17 cellular contexts compared by ENCODE assay signal in genomic region chr15:67190813-67191212, GRCh38.
DNase-seq lines count a peak whose midpoint lies in the region; TF ChIP-seq lines count a peak whose summit lies in the region.
"Had no signal": no experiment of that assay in that cellular context is flagged by ENCODE, and none has a peak within 500 bp of the region (broad histone marks: within the 10 kb centered on the region; RNA-seq: fewer than 3 reads in every experiment).

No MANE protein-coding gene starts in this region.

- H3K4me3 Mint-ChIP-seq in activated naive CD4-positive, alpha-beta T cell treated with anti-CD3 and anti-CD28 coated beads, Interleukin-2, amount 10 ng/mL, durations not matched to agents 7 days and 5 days: no peak overlapping the region
- no peak overlapping the region for H3K4me3 Mint-ChIP-seq in CD8-positive, alpha-beta memory T cell
- H3K4me3 Mint-ChIP-seq: central memory CD8-positive, alpha-beta T cell; T-helper 2 cell treated with Interferon-gamma antibody and Interleukin-4, amounts not matched to agents 5 μg/mL and 100 μg/mL, for 36 hours had no signal

- no peaks in the 10 kb centered on the region for H3K4me1 Mint-ChIP-seq in activated naive CD4-positive, alpha-beta T cell treated with anti-CD3 and anti-CD28 coated beads, Interleukin-2, amount 10 ng/mL, durations not matched to agents 7 days and 5 days
- peaks cover 3 to 8% (median 4%) of the 10 kb centered on the region in 3 donors for H3K4me1 Mint-ChIP-seq in CD8-positive, alpha-beta memory T cell

- H4K20me1 ChIP-seq in OCI-LY7 (ENCODE audit: insufficient read depth, low read length): no peaks in the 10 kb centered on the region

- H3K27ac ChIP-seq in OCI-LY7 (ENCODE audit: low read depth, low read length, poor library complexity, severe bottlenecking) (no peak overlapping the region), testis (peak overlapping the region; percentile 66 to 88)
- H3K27ac ChIP-seq in CD8-positive, alpha-beta memory T cell (ENCODE audit: low read depth, low read length): no peak overlapping the region
- H3K27ac ChIP-seq: neutrophil, SJSA1 had no signal

- no peaks in the 10 kb centered on the region for H3K79me2 ChIP-seq in OCI-LY7 (ENCODE audit: insufficient read depth, low read depth, low read length)

- H2AFZ ChIP-seq in OCI-LY7 (ENCODE audit: low read length): no peak overlapping the region

- POLR2A ChIA-PET in GM10248 (lab: Yijun Ruan, JAX): no interaction called here
- POLR2A ChIA-PET in OCI-LY7 (lab: Charles Lee): no interaction called here
- POLR2A ChIA-PET in CD8-positive, alpha-beta memory T cell (lab: Charles Lee): interaction anchor here (0.6 kb wide), 1 partner anchor 124 kb away, joined by 3 read pairs; no protein-coding TSS in a partner anchor

- H3K27me3 Mint-ChIP-seq in activated naive CD4-positive, alpha-beta T cell treated with anti-CD3 and anti-CD28 coated beads, Interleukin-2, amount 10 ng/mL, durations not matched to agents 7 days and 5 days: no peaks in the 10 kb centered on the region
- H3K27me3 Mint-ChIP-seq in CD8-positive, alpha-beta memory T cell: peaks cover 0 to 5% of the 10 kb centered on the region in 2 donors
- H3K27me3 Mint-ChIP-seq: central memory CD8-positive, alpha-beta T cell had no signal

- H3K27ac Mint-ChIP-seq in activated naive CD4-positive, alpha-beta T cell treated with anti-CD3 and anti-CD28 coated beads, Interleukin-2, amount 10 ng/mL, durations not matched to agents 7 days and 5 days: no peak overlapping the region
- peak overlapping the region in 1 of 8 donors; percentile 81 for H3K27ac Mint-ChIP-seq in CD8-positive, alpha-beta memory T cell
- H3K27ac Mint-ChIP-seq: T-helper 2 cell treated with Interferon-gamma antibody and Interleukin-4, amounts not matched to agents 5 μg/mL and 100 μg/mL, for 36 hours had no signal

- TF ChIP-seq CTCF in GM10248 (IDR thresholded peaks at IDR 0.05; ENCODE audit: control extremely low read depth, extremely low read depth, low read depth, missing control alignments) (no peak), OCI-LY7 (conservative IDR thresholded peaks at IDR 0.05; ENCODE audit: low read length) (no peak), testis (IDR thresholded peaks at IDR 0.05) (no peak)

- 93 to 98% methylated on average over 5 to 11 of the region's 11 CpGs for WGBS in testis, 2 donors

- CTCF ChIA-PET in GM10248 (lab: Yijun Ruan, JAX) (interaction anchor here (1.3 to 2.0 kb wide), 2 partner anchors 11 to 49 kb away, joined by 3 to 5 read pairs; no protein-coding TSS in a partner anchor), OCI-LY7 (lab: Charles Lee; ENCODE audit: unreplicated experiment) (interaction anchor here (0.6 kb wide), 1 partner anchor 15 kb away, joined by 3 read pairs; no protein-coding TSS in a partner anchor)
- CTCF ChIA-PET in activated naive CD4-positive, alpha-beta T cell treated with anti-CD3 and anti-CD28 coated beads, Interleukin-2, amount 10 ng/mL, durations not matched to agents 7 days and 5 days (lab: Charles Lee): no interaction called here
- CTCF ChIA-PET in CD8-positive, alpha-beta memory T cell (lab: Charles Lee): no interaction called here

- H3K9me2 ChIP-seq in OCI-LY7 (ENCODE audit: insufficient read depth, low read length): no peaks in the 10 kb centered on the region

- intact Hi-C loops in OCI-LY7 (cut with micrococcal nuclease; ENCODE audit: unreplicated experiment) (no loop called here), testis (cut with DNase I; ENCODE audit: low total_unique reads) (no loop called here)

- H3K9me3 Mint-ChIP-seq in activated naive CD4-positive, alpha-beta T cell treated with anti-CD3 and anti-CD28 coated beads, Interleukin-2, amount 10 ng/mL, durations not matched to agents 7 days and 5 days: no peaks in the 10 kb centered on the region
- no peaks in the 10 kb centered on the region for H3K9me3 Mint-ChIP-seq in CD8-positive, alpha-beta memory T cell
- H3K9me3 Mint-ChIP-seq: central memory CD8-positive, alpha-beta T cell; T-helper 2 cell treated with Interferon-gamma antibody and Interleukin-4, amounts not matched to agents 5 μg/mL and 100 μg/mL, for 36 hours had no signal

- BruUV-seq in OCI-LY7 (replicated peaks; lab: Mats Ljungman, UMichigan): TSS peak; percentile 21

- H3K4me3 ChIP-seq in OCI-LY7 (ENCODE audit: low read depth, low read length, poor library complexity, severe bottlenecking): no peak overlapping the region
- H3K4me3 ChIP-seq in testis: no peak overlapping the region
- no peak overlapping the region for H3K4me3 ChIP-seq in CD8-positive, alpha-beta memory T cell (ENCODE audit: low read length)
- H3K4me3 ChIP-seq: SJSA1 had no signal

- no peak overlapping the region for H3K4me2 ChIP-seq in OCI-LY7 (ENCODE audit: low read length)

- H3K36me3 ChIP-seq in OCI-LY7 (ENCODE audit: insufficient read depth, low read length) (peaks cover 74% of the 10 kb centered on the region), testis (ENCODE audit: low read depth, missing control alignments) (no peaks in the 10 kb centered on the region)
- H3K36me3 ChIP-seq in CD8-positive, alpha-beta memory T cell (ENCODE audit: insufficient read depth, low read length): peaks cover 20% of the 10 kb centered on the region

- no peak for TF ChIP-seq POLR2A in testis (IDR thresholded peaks at IDR 0.05)

- H3K4me1 ChIP-seq in OCI-LY7 (ENCODE audit: insufficient read depth, low read length, poor library complexity, severe bottlenecking) (no peaks in the 10 kb centered on the region), testis (peaks cover 37% of the 10 kb centered on the region)
- no peaks in the 10 kb centered on the region for H3K4me1 ChIP-seq in CD8-positive, alpha-beta memory T cell (ENCODE audit: insufficient read depth, low read length)

- DNase-seq in GM10248 (ENCODE audit: extremely low spot score) (peak; percentile 3), OCI-LY7 (ENCODE audit: low spot score) (no peak), iris pigment epithelial cell (ENCODE audit: low read depth) (peak; percentile 0), testis (no peak), middle frontal gyrus (ENCODE audit: extremely low spot score, low spot score) (no peak)
- DNase-seq in activated naive CD4-positive, alpha-beta T cell treated with anti-CD3 and anti-CD28 coated beads, Interleukin-2, amount 10 ng/mL, durations not matched to agents 7 days and 5 days: no peak
- DNase-seq in CD8-positive, alpha-beta memory T cell: no peak
- DNase-seq: activated gamma-delta T cell; amygdala; NCI-H1092; NCI-H2081; NCI-H524; stimulated activated naive CD4-positive, alpha-beta T cell treated with Interleukin-2 at 50 U/mL for 16 hours had no signal

- H3K9me3 ChIP-seq in OCI-LY7 (ENCODE audit: low read length) (no peaks in the 10 kb centered on the region), testis (no peaks in the 10 kb centered on the region)
- H3K9me3 ChIP-seq in CD8-positive, alpha-beta memory T cell (ENCODE audit: low read length): no peaks in the 10 kb centered on the region
- H3K9me3 ChIP-seq: neutrophil, SJSA1 had no signal

- H3K27me3 ChIP-seq in testis: no peaks in the 10 kb centered on the region
- H3K27me3 ChIP-seq in CD8-positive, alpha-beta memory T cell (ENCODE audit: insufficient read depth, low read length, poor library complexity, severe bottlenecking): no peaks in the 10 kb centered on the region
- H3K27me3 ChIP-seq: neutrophil, SJSA1 had no signal

- H3K36me3 Mint-ChIP-seq in activated naive CD4-positive, alpha-beta T cell treated with anti-CD3 and anti-CD28 coated beads, Interleukin-2, amount 10 ng/mL, durations not matched to agents 7 days and 5 days: peaks cover 78% of the 10 kb centered on the region
- peaks cover 0 to 94% (median 18%) of the 10 kb centered on the region in 3 donors for H3K36me3 Mint-ChIP-seq in CD8-positive, alpha-beta memory T cell

Comparison
In these comparisons a context has a peak if more than half of its experiments do, and no peak if none do; other contexts are left out.
1. DNase-seq: peak in GM10248 (single experiment) and iris pigment epithelial cell (single experiment); none in OCI-LY7 (single experiment), testis (single experiment), activated naive CD4-positive, alpha-beta T cell treated with anti-CD3 and anti-CD28 coated beads, Interleukin-2, amount 10 ng/mL, durations not matched to agents 7 days and 5 days (single experiment), middle frontal gyrus (single experiment) and CD8-positive, alpha-beta memory T cell (0 of 5).
2. H3K27ac ChIP-seq: peak in testis (2 of 2); none in OCI-LY7 (single experiment) and CD8-positive, alpha-beta memory T cell (single experiment).
3. CTCF ChIA-PET loops: an anchor here in GM10248 (1.3 to 2.0 kb wide) and OCI-LY7 (0.6 kb wide); none called in activated naive CD4-positive, alpha-beta T cell treated with anti-CD3 and anti-CD28 coated beads, Interleukin-2, amount 10 ng/mL, durations not matched to agents 7 days and 5 days and CD8-positive, alpha-beta memory T cell.